ENCODE assay signal across 17 cellular contexts in the genomic region with DNA sequence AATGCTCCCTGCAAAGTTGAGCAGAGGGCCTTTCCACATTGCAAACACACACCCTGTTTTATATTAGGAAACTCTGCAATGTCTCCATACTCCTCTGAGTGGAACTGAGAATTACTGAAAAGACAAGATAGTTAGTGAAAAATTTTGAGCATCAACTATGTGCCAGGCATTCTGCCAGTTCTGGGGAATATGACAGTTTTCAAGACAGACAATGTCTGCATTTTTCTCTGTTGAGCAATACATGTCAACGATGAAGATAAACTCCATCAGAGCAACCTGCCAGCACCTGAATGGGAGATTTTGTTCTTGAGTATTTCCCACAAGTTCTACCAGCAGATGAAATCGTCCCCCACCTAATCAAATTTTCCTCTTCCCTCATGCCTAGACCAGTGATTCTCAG.
DNase-seq lines count a peak whose midpoint lies in the region; ATAC-seq, FAIRE-seq and TF ChIP-seq lines count a peak whose summit lies in the region.
"Had no signal": no experiment of that assay in that cellular context is flagged by ENCODE, and none has a peak within 500 bp of the region (broad histone marks: within the 10 kb centered on the region; RNA-seq: fewer than 3 reads in every experiment).

No MANE protein-coding gene starts in this region.

- no peaks in the 10 kb centered on the region for H3K27me3 Mint-ChIP-seq in central memory CD8-positive, alpha-beta T cell
- H3K27me3 Mint-ChIP-seq in endodermal cell (ENCODE audit: insufficient read depth) = peaks cover 35% of the 10 kb centered on the region
- H3K27me3 Mint-ChIP-seq in natural killer cell treated with Interleukin-12 subunit alpha and Interleukin-12 subunit beta and Interleukin-15 and Interleukin-18, amount 100 ng/mL, for 72 hours = no peaks in the 10 kb centered on the region
- H3K27me3 Mint-ChIP-seq: CD4-positive, alpha-beta memory T cell had no signal

- no peak overlapping the region for H3K4me3 Mint-ChIP-seq in central memory CD8-positive, alpha-beta T cell
- H3K4me3 Mint-ChIP-seq in endodermal cell = no peak overlapping the region
- H3K4me3 Mint-ChIP-seq in natural killer cell treated with Interleukin-12 subunit alpha and Interleukin-12 subunit beta and Interleukin-15 and Interleukin-18, amount 100 ng/mL, for 72 hours = peak overlapping the region; percentile 16

- H3K27me3 ChIP-seq in endodermal cell (ENCODE audit: control insufficient read depth, insufficient read depth, low read length, poor library complexity, severe bottlenecking) = peaks cover 6% of the 10 kb centered on the region

- H3K27ac ChIP-seq in endodermal cell (ENCODE audit: low read depth, low read length) = no peak overlapping the region
- H3K27ac ChIP-seq: GM23248 had no signal

- 95 to 100% methylated on average over 1 to 2 of the region's 2 CpGs for WGBS in endodermal cell (ENCODE audit: insufficient coverage in 1 of 2, insufficient read length in 1 of 2), 2 experiments

- peaks cover 29% of the 10 kb centered on the region for H3K9me3 ChIP-seq in endodermal cell (ENCODE audit: control insufficient read depth, low read length)

- peak overlapping the region; percentile 17 for H3K4me3 ChIP-seq in endodermal cell (ENCODE audit: low read length)
- H3K4me3 ChIP-seq: GM23248 had no signal

- no peaks in the 10 kb centered on the region for H3K36me3 ChIP-seq in endodermal cell (ENCODE audit: control insufficient read depth, insufficient read depth, low read length)

- peaks cover 16% of the 10 kb centered on the region for H3K4me1 ChIP-seq in endodermal cell (ENCODE audit: control insufficient read depth, insufficient read depth, low read length)

- H3K9me3 Mint-ChIP-seq in central memory CD8-positive, alpha-beta T cell = peaks cover 31% of the 10 kb centered on the region
- peaks cover 49% of the 10 kb centered on the region for H3K9me3 Mint-ChIP-seq in endodermal cell
- H3K9me3 Mint-ChIP-seq in natural killer cell treated with Interleukin-12 subunit alpha and Interleukin-12 subunit beta and Interleukin-15 and Interleukin-18, amount 100 ng/mL, for 72 hours = peaks cover 23% of the 10 kb centered on the region

- no peak for DNase-seq in central memory CD8-positive, alpha-beta T cell (ENCODE audit: low spot score in 2 of 2)
- DNase-seq in endodermal cell = peak; percentile 4
- no peak for DNase-seq in natural killer cell treated with Interleukin-12 subunit alpha and Interleukin-12 subunit beta and Interleukin-15 and Interleukin-18, amount 100 ng/mL, for 72 hours (ENCODE audit: low spot score)
- no peak for DNase-seq in GM12891 (ENCODE audit: insufficient read length, low spot score)
- DNase-seq in SW 1271 (lab: John Stamatoyannopoulos, UW) = no peak
- no peak for DNase-seq in COR-L47 (lab: John Stamatoyannopoulos, UW)
- DNase-seq: C1 segment of cervical spinal cord; Caco-2; CD4-positive, alpha-beta memory T cell; DMS153; DND-41; GM23248; H7; HCEC 1CT had no signal

- no peak overlapping the region for H3K9ac ChIP-seq in endodermal cell (ENCODE audit: extremely low read depth, low read length, poor library complexity, severe bottlenecking)
- H3K9ac ChIP-seq: GM23248 had no signal

- H3K36me3 Mint-ChIP-seq in central memory CD8-positive, alpha-beta T cell (ENCODE audit: insufficient read depth) = peaks cover 3% of the 10 kb centered on the region
- H3K36me3 Mint-ChIP-seq in endodermal cell (ENCODE audit: low read depth) = peaks cover 30% of the 10 kb centered on the region
- H3K36me3 Mint-ChIP-seq in natural killer cell treated with Interleukin-12 subunit alpha and Interleukin-12 subunit beta and Interleukin-15 and Interleukin-18, amount 100 ng/mL, for 72 hours = peaks cover 45% of the 10 kb centered on the region

- peak overlapping the region; percentile 72 for H3K27ac Mint-ChIP-seq in central memory CD8-positive, alpha-beta T cell (ENCODE audit: low read depth)
- no peak overlapping the region for H3K27ac Mint-ChIP-seq in endodermal cell
- peak overlapping the region in 1 of 2 donors; percentile 5 for H3K27ac Mint-ChIP-seq in natural killer cell treated with Interleukin-12 subunit alpha and Interleukin-12 subunit beta and Interleukin-15 and Interleukin-18, amount 100 ng/mL, for 72 hours

- peaks cover 28% of the 10 kb centered on the region for H3K4me1 Mint-ChIP-seq in central memory CD8-positive, alpha-beta T cell
- H3K4me1 Mint-ChIP-seq in endodermal cell = peaks cover 33% of the 10 kb centered on the region
- peaks cover 60 to 72% of the 10 kb centered on the region in 2 donors for H3K4me1 Mint-ChIP-seq in natural killer cell treated with Interleukin-12 subunit alpha and Interleukin-12 subunit beta and Interleukin-15 and Interleukin-18, amount 100 ng/mL, for 72 hours (ENCODE audit: low read depth in 2 of 2)
- H3K4me1 Mint-ChIP-seq: CD4-positive, alpha-beta memory T cell had no signal

- no peak for ATAC-seq in central memory CD8-positive, alpha-beta T cell (replicated peaks; ENCODE audit: extremely low read depth, poor library complexity, severe bottlenecking)
- ATAC-seq in natural killer cell treated with Interleukin-12 subunit alpha and Interleukin-12 subunit beta and Interleukin-15 and Interleukin-18, amount 100 ng/mL, for 72 hours = no peak

- TF ChIP-seq CTCF in endodermal cell (conservative IDR thresholded peaks at IDR 0.05) = no peak

- no peak for TF ChIP-seq POLR2A in GM12891 (IDR thresholded peaks at IDR 0.05; ENCODE audit: low read depth, low read length)

- FAIRE-seq in GM12891 (lab: Jason Lieb, UNC) = no peak
- FAIRE-seq: G401.6, GM19239, H1 had no signal

TF ChIP-seq in GM12891, 5 proteins besides CTCF, POLR2A, EP300 and RAD21:
- TF ChIP-seq SPI1 (IDR thresholded peaks at IDR 0.05; ENCODE audit: low read depth, low read length) (no peak), PAX5 (IDR thresholded peaks at IDR 0.05; ENCODE audit: insufficient read depth, low read length, severe bottlenecking) (no peak), POLR2AphosphoS5 (IDR thresholded peaks at IDR 0.05; ENCODE audit: low read depth, low read length) (no peak), POU2F2 (IDR thresholded peaks at IDR 0.05; ENCODE audit: low read depth, low read length) (no peak), TAF1 (IDR thresholded peaks at IDR 0.05; ENCODE audit: low read depth, low read length) (no peak)
